In genomic region chr1:165109013-165109412, GRCh38 we compare ENCODE assay signal across 1 cellular context.
TF ChIP-seq lines count a peak whose summit lies in the region.

No MANE protein-coding gene starts in this region.

TF ChIP-seq in HCT116, 20 proteins besides CTCF, POLR2A, EP300 and RAD21:
- no peak for TF ChIP-seq EZH2phosphoT487 (IDR thresholded peaks at IDR 0.05; ENCODE audit: borderline replicate concordance)
- no peak for TF ChIP-seq YY1 (IDR thresholded peaks at IDR 0.05; ENCODE audit: extremely low read depth, insufficient replicate concordance, low read depth, low read length)
- TF ChIP-seq EZH2 (IDR thresholded peaks at IDR 0.05), result no peak
- no peak for TF ChIP-seq ZNF274 (IDR thresholded peaks at IDR 0.05; ENCODE audit: low read depth, low read length)
- TF ChIP-seq CEBPB (IDR thresholded peaks at IDR 0.05; ENCODE audit: low read depth), result no peak
- TF ChIP-seq TCF7L2 (IDR thresholded peaks at IDR 0.05; ENCODE audit: borderline replicate concordance, extremely low read depth, insufficient read depth, insufficient read length), result no peak
- no peak for TF ChIP-seq JUND (IDR thresholded peaks at IDR 0.05)
- TF ChIP-seq ZFX (IDR thresholded peaks at IDR 0.05), result no peak
- no peak for TF ChIP-seq ELF1 (IDR thresholded peaks at IDR 0.05; ENCODE audit: borderline replicate concordance, low read depth)
- TF ChIP-seq, protein P1, sequence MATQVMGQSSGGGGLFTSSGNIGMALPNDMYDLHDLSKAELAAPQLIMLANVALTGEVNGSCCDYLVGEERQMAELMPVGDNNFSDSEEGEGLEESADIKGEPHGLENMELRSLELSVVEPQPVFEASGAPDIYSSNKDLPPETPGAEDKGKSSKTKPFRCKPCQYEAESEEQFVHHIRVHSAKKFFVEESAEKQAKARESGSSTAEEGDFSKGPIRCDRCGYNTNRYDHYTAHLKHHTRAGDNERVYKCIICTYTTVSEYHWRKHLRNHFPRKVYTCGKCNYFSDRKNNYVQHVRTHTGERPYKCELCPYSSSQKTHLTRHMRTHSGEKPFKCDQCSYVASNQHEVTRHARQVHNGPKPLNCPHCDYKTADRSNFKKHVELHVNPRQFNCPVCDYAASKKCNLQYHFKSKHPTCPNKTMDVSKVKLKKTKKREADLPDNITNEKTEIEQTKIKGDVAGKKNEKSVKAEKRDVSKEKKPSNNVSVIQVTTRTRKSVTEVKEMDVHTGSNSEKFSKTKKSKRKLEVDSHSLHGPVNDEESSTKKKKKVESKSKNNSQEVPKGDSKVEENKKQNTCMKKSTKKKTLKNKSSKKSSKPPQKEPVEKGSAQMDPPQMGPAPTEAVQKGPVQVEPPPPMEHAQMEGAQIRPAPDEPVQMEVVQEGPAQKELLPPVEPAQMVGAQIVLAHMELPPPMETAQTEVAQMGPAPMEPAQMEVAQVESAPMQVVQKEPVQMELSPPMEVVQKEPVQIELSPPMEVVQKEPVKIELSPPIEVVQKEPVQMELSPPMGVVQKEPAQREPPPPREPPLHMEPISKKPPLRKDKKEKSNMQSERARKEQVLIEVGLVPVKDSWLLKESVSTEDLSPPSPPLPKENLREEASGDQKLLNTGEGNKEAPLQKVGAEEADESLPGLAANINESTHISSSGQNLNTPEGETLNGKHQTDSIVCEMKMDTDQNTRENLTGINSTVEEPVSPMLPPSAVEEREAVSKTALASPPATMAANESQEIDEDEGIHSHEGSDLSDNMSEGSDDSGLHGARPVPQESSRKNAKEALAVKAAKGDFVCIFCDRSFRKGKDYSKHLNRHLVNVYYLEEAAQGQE (IDR thresholded peaks at IDR 0.05; ENCODE audit: low read depth), result no peak
- TF ChIP-seq, protein P2, sequence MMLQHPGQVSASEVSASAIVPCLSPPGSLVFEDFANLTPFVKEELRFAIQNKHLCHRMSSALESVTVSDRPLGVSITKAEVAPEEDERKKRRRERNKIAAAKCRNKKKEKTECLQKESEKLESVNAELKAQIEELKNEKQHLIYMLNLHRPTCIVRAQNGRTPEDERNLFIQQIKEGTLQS (IDR thresholded peaks at IDR 0.05), result no peak
- TF ChIP-seq FOSL1 (IDR thresholded peaks at IDR 0.05; ENCODE audit: low read depth), result no peak
- TF ChIP-seq, protein P3, sequence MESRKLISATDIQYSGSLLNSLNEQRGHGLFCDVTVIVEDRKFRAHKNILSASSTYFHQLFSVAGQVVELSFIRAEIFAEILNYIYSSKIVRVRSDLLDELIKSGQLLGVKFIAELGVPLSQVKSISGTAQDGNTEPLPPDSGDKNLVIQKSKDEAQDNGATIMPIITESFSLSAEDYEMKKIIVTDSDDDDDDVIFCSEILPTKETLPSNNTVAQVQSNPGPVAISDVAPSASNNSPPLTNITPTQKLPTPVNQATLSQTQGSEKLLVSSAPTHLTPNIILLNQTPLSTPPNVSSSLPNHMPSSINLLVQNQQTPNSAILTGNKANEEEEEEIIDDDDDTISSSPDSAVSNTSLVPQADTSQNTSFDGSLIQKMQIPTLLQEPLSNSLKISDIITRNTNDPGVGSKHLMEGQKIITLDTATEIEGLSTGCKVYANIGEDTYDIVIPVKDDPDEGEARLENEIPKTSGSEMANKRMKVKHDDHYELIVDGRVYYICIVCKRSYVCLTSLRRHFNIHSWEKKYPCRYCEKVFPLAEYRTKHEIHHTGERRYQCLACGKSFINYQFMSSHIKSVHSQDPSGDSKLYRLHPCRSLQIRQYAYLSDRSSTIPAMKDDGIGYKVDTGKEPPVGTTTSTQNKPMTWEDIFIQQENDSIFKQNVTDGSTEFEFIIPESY (IDR thresholded peaks at IDR 0.05; ENCODE audit: extremely low read depth, insufficient replicate concordance, low read length), result no peak
- TF ChIP-seq SP1 (IDR thresholded peaks at IDR 0.05; ENCODE audit: low read depth), result no peak
- TF ChIP-seq SRF (IDR thresholded peaks at IDR 0.05; ENCODE audit: low read depth), result no peak
- no peak for TF ChIP-seq MAX (IDR thresholded peaks at IDR 0.05)
TF ChIP-seq in HCT116: peak in this region for 0.
